In the genomic region with DNA sequence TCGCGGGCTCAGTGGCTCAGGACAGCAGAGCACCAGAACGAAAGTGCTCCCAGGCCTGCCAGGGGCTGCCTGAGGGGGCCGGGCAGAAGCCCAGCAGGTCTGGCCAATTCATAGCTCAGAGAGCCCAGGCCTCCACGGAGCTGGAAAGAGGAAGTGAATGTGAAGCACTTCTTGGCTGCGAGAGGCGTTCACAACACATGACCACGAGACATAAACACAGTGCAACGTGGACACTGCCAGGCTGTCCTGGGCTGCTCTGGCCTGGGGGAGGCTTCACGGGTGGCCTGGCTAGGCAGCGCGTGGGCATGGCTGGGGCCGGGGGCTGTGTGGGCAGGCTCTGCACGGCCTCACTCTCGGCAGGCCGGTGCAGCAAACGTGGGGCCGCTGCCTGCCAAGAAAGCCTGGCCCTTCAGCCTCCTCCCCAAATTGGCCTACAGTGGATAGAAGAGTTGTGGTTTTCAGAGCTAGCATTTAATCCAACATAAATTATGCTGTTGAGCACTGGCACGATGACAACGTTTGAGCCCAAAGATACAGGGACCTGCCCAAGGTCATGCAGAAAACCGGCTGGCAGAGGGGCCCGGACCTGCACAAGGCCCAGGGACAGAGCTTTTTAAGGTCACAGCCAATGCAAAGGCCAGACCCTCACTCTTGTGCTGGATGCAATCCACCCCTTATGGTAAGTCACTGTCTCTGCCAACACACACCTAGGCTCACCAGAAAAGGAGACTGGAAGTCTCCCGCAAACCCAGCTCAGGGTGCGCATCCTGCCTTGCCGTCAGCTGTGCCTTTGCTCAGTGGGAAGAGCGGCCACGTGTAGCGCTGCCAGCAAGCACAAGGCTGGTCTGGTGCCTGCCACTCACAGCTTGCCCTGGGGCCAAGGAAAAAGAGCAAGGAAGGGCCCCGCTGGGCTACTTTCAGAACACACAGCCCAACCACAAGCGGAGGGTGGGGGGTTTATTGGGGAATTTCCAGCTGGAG, we compare ENCODE assay signal across 8 cellular contexts. TPM values are rescaled to one million over a fixed set of nuclear protein-coding genes. Genes with fewer than 3 reads are reported as not detected.
DNase-seq lines count a peak whose midpoint lies in the region; ATAC-seq and TF ChIP-seq lines count a peak whose summit lies in the region.

No MANE protein-coding gene starts in this region.

- in situ Hi-C loops in gastrocnemius medialis (cut with MboI; ENCODE audit: low sequenced_read_pairs in 4 of 4), result no loop called here

- intact Hi-C loops in Right ventricle myocardium inferior (cut with DNase I), result no loop called here
- intact Hi-C loops in gastrocnemius medialis (cut with DNase I; ENCODE audit: low total_unique reads), result no loop called here

- H3K9ac ChIP-seq in SU-DHL-6 (ENCODE audit: low read length), result no peak overlapping the region

- no peaks in the 10 kb centered on the region; the same call in 1 of the 2 replicates for H4K20me1 ChIP-seq in SU-DHL-6 (ENCODE audit: low read depth, low read length)

- no peak for TF ChIP-seq CTCF in SU-DHL-6 (IDR thresholded peaks at IDR 0.05; ENCODE audit: insufficient read depth, low read length, poor library complexity, severe bottlenecking)
- TF ChIP-seq CTCF in gastrocnemius medialis (IDR thresholded peaks at IDR 0.05 in 4 of 5, conservative IDR thresholded peaks at IDR 0.05 in 1 of 5), result no peak

- peak overlapping the region; percentile 11 for H3K4me2 ChIP-seq in SU-DHL-6 (ENCODE audit: low read depth, low read length, poor library complexity, severe bottlenecking)

- H3K79me2 ChIP-seq in SU-DHL-6 (ENCODE audit: insufficient read depth, low read length), result no peaks in the 10 kb centered on the region

- H3F3A ChIP-seq in SU-DHL-6 (ENCODE audit: insufficient read depth), result no peaks in the 10 kb centered on the region

- H3K4me1 ChIP-seq in gastrocnemius medialis, result peaks cover 28% of the 10 kb centered on the region in 2 donors

- no peak for TF ChIP-seq POLR2A in gastrocnemius medialis (IDR thresholded peaks at IDR 0.05)

- H3K27me3 ChIP-seq in SU-DHL-6 (ENCODE audit: low read length), result no peaks in the 10 kb centered on the region
- no peaks in the 10 kb centered on the region for H3K27me3 ChIP-seq in gastrocnemius medialis

- no peak overlapping the region for H3K4me3 ChIP-seq in SU-DHL-6 (ENCODE audit: insufficient read depth, low read length, poor library complexity, severe bottlenecking)
- peak overlapping the region in 3 of 4 donors; percentile 7 to 37 (median 15) for H3K4me3 ChIP-seq in gastrocnemius medialis

- H3K27ac ChIP-seq in SU-DHL-6 (ENCODE audit: low read depth, low read length), result no peak overlapping the region
- H3K27ac ChIP-seq in gastrocnemius medialis, result peak overlapping the region; percentile 78 to 86 (median 83)

- ATAC-seq in GM18907 (IDR thresholded peaks at IDR 0.05; ENCODE audit: unreplicated experiment) (peak; percentile 77), HG02885 (IDR thresholded peaks at IDR 0.05; ENCODE audit: poor library complexity, unreplicated experiment) (peak; percentile 95), Right ventricle myocardium inferior (peak; percentile 86), gastrocnemius medialis (peak; percentile 93 to 94)

- no peaks in the 10 kb centered on the region for H3K9me3 ChIP-seq in SU-DHL-6 (ENCODE audit: insufficient read depth, low read length)
- no peaks in the 10 kb centered on the region for H3K9me3 ChIP-seq in gastrocnemius medialis

- peak; percentile 89 for DNase-seq in Right ventricle myocardium inferior (ENCODE audit: missing footprints)
- peak; percentile 69 to 83 for DNase-seq in gastrocnemius medialis
- DNase-seq in NCI-H2171 (lab: John Stamatoyannopoulos, UW), result no peak
- DNase-seq in SW 1271 (lab: John Stamatoyannopoulos, UW), result no peak
- no peak for DNase-seq in NCI-H2081 (lab: John Stamatoyannopoulos, UW)

- no peaks in the 10 kb centered on the region for H3K36me3 ChIP-seq in SU-DHL-6 (ENCODE audit: low read length)
- H3K36me3 ChIP-seq in gastrocnemius medialis, result no peaks in the 10 kb centered on the region

- H3K9me2 ChIP-seq in SU-DHL-6 (replicated peaks; ENCODE audit: insufficient read depth, low read length), result no peaks in the 10 kb centered on the region

- H2AFZ ChIP-seq in SU-DHL-6 (ENCODE audit: low read depth, low read length, severe bottlenecking), result no peak overlapping the region

RNA-seq across cellular contexts. Expression of a gene that starts 8.6 kb away (rescaled TPM):
- 18.6 TPM for total RNA-seq in Right ventricle myocardium inferior
- 10 to 100 TPM in 2 of 4 donors, 1 to 10 TPM in 2; 9.0 to 17.4 (median 13.4) TPM for total RNA-seq in gastrocnemius medialis

RNA-seq across cellular contexts. Expression of a gene that starts 25.5 kb away (rescaled TPM):
- total RNA-seq in Right ventricle myocardium inferior (not detected), gastrocnemius medialis (1 to 10 TPM in 1 of 4 donors, under 1 TPM in 1, not detected in 2; 0.46 to 1.3 TPM)

RNA-seq across cellular contexts. Expression of a gene that starts 58.7 kb away (rescaled TPM):
- total RNA-seq in Right ventricle myocardium inferior, result 46.0 TPM
- 10 to 100 TPM; 39.3 to 48.7 (median 43.7) TPM for total RNA-seq in gastrocnemius medialis

Comparison
In these comparisons a context has a peak if more than half of its experiments do, and no peak if none do; other contexts are left out.
1. DNase-seq: peak in Right ventricle myocardium inferior (single experiment) and gastrocnemius medialis (2 of 2); none in NCI-H2171 (single experiment), SW 1271 (0 of 2) and NCI-H2081 (0 of 2).
2. Peak in every context shown above with its lines, with median percentiles within 50 percentile points of each other: ATAC-seq.